8 cellular contexts compared by ENCODE assay signal in genomic region chr4:119209077-119209476, GRCh38. TPM values are rescaled to one million over a fixed set of nuclear protein-coding genes. Genes with fewer than 3 reads are reported as not detected.
DNase-seq lines count a peak whose midpoint lies in the region; ATAC-seq lines count a peak whose summit lies in the region.

No MANE protein-coding gene starts in this region.

- peak; percentile 97 for DNase-seq in EH (ENCODE audit: low read depth)
- DNase-seq in LoVo (ENCODE audit: low spot score) = peak; percentile 87
- DNase-seq in adipocyte (ENCODE audit: low read depth) = peak; percentile 89
- DNase-seq in renal cortical epithelial cell (ENCODE audit: low read depth) = peak; percentile 92
- DNase-seq in effector CD8-positive, alpha-beta T cell (lab: John Stamatoyannopoulos, UW) = no peak
- DNase-seq in DMS153 (lab: John Stamatoyannopoulos, UW) = no peak
- no peak for DNase-seq in Karpas-422

- H3K4me1 ChIP-seq in adipocyte (ENCODE audit: control insufficient read depth, insufficient read depth, low read length) (peaks cover 71% of the 10 kb centered on the region), Karpas-422 (ENCODE audit: low read length) (peaks cover 21% of the 10 kb centered on the region)

- H3K4me2 ChIP-seq in Karpas-422 (ENCODE audit: low read depth, low read length, poor library complexity, severe bottlenecking) = no peak overlapping the region

- no peaks in the 10 kb centered on the region for H4K20me1 ChIP-seq in Karpas-422 (ENCODE audit: insufficient read depth, low read depth, low read length)

- no peak overlapping the region for H2AFZ ChIP-seq in Karpas-422 (ENCODE audit: low read length)

- H3K27ac ChIP-seq in Karpas-422 (ENCODE audit: low read length) = no peak overlapping the region

- H3K9ac ChIP-seq in adipocyte (ENCODE audit: low read length) (peak overlapping the region; percentile 80), Karpas-422 (ENCODE audit: low read length) (no peak overlapping the region)

- H3K27me3 ChIP-seq in adipocyte (replicated peaks; ENCODE audit: control insufficient read depth, insufficient read depth, low read length) (no peaks in the 10 kb centered on the region), Karpas-422 (ENCODE audit: low read length) (no peaks in the 10 kb centered on the region)

- no peak for ATAC-seq in HG02840 (IDR thresholded peaks at IDR 0.05; ENCODE audit: low FRiP score, unreplicated experiment)

- H3K9me3 ChIP-seq in adipocyte (ENCODE audit: control insufficient read depth, low read length) = no peaks in the 10 kb centered on the region
- no peaks in the 10 kb centered on the region for H3K9me3 ChIP-seq in Karpas-422 (ENCODE audit: low read length)

- H3K9me2 ChIP-seq in Karpas-422 (replicated peaks; ENCODE audit: insufficient read depth, low read length) = no peaks in the 10 kb centered on the region

- no peaks in the 10 kb centered on the region for H3K79me2 ChIP-seq in Karpas-422 (ENCODE audit: low read length)

- H3K36me3 ChIP-seq in adipocyte (ENCODE audit: control insufficient read depth, insufficient read depth, low read length, severe bottlenecking) (no peaks in the 10 kb centered on the region), Karpas-422 (ENCODE audit: insufficient read depth, low read length) (no peaks in the 10 kb centered on the region)

- no peak overlapping the region for H3K4me3 ChIP-seq in adipocyte (ENCODE audit: low read length)
- H3K4me3 ChIP-seq in Karpas-422 (ENCODE audit: low read length) = no peak overlapping the region

RNA-seq across cellular contexts. Expression of gene USP53, which starts 3.4 kb away (rescaled TPM):
- 36.8 and 47.2 TPM in 2 replicates for total RNA-seq in renal cortical epithelial cell
- 1.2 and 1.4 TPM in 2 replicates for total RNA-seq in Karpas-422 (2014; rRNA removed; shearing (Covaris generic); ENCODE audit: low replicate concordance)

Comparison
In these comparisons a context has a peak if more than half of its experiments do, and no peak if none do; other contexts are left out.
1. DNase-seq: peak in EH (single experiment), LoVo (single experiment), adipocyte (single experiment) and renal cortical epithelial cell (single experiment); none in effector CD8-positive, alpha-beta T cell (single experiment), DMS153 (single experiment) and Karpas-422 (single experiment).
2. RNA of gene USP53, which starts 3.4 kb away (total RNA-seq): 36.8 to 47.2 TPM in renal cortical epithelial cell; 1.2 to 1.4 TPM in Karpas-422; every median in the first group is over 10 times any median in the second.